ENCODE assay signal across 12 cellular contexts in genomic region chr16:48194828-48195566, GRCh38. TPM values are rescaled to one million over a fixed set of nuclear protein-coding genes. Genes with fewer than 3 reads are reported as not detected.
DNase-seq lines count a peak whose midpoint lies in the region; ATAC-seq and TF ChIP-seq lines count a peak whose summit lies in the region.
"Had no signal": no experiment of that assay in that cellular context is flagged by ENCODE, and none has a peak within 500 bp of the region (broad histone marks: within the 10 kb centered on the region; RNA-seq: fewer than 3 reads in every experiment).

No MANE protein-coding gene starts in this region.

- H3K27me3 ChIP-seq in AG04450 (ENCODE audit: control insufficient read depth, insufficient read depth, low read length) (peaks cover 10% of the 10 kb centered on the region), MG63 (no peaks in the 10 kb centered on the region), RWPE2 (ENCODE audit: insufficient read depth, poor library complexity, severe bottlenecking) (no peaks in the 10 kb centered on the region), hepatocyte (no peaks in the 10 kb centered on the region)
- H3K27me3 ChIP-seq: BLaER1, heart left ventricle had no signal

- no peaks in the 10 kb centered on the region for H3K79me2 ChIP-seq in hepatocyte

- peaks cover 10% of the 10 kb centered on the region for H3K27me3 Mint-ChIP-seq in activated T-helper 2 cell treated with anti-CD3 and anti-CD28 coated beads, Interferon-gamma antibody, Interleukin-2, Interleukin-4, amounts not matched to agents 10 μg/mL and 5 μg/mL and 100 μg/mL, durations not matched to agents 14 hours and 24 hours and 36 hours (ENCODE audit: low read depth)
- peaks cover 4% of the 10 kb centered on the region for H3K27me3 Mint-ChIP-seq in mesothelial cell of epicardium (ENCODE audit: low read depth)
- peaks cover 7% of the 10 kb centered on the region for H3K27me3 Mint-ChIP-seq in activated T-cell treated with anti-CD3 and anti-CD28 coated beads, Interleukin-2, amount 50 U/mL, for 72 hours (ENCODE audit: low read depth)

- TF ChIP-seq CTCF in AG04450 (IDR thresholded peaks at IDR 0.05; ENCODE audit: low read depth, low read length) (no peak), RWPE2 (IDR thresholded peaks at IDR 0.05; ENCODE audit: poor library complexity, severe bottlenecking) (no peak), hepatocyte (IDR thresholded peaks at IDR 0.05; ENCODE audit: poor library complexity) (no peak), mesothelial cell of epicardium (IDR thresholded peaks at IDR 0.05; ENCODE audit: unreplicated experiment) (no peak)

- H3K4me1 Mint-ChIP-seq in activated T-helper 2 cell treated with anti-CD3 and anti-CD28 coated beads, Interferon-gamma antibody, Interleukin-2, Interleukin-4, amounts not matched to agents 10 μg/mL and 5 μg/mL and 100 μg/mL, durations not matched to agents 14 hours and 24 hours and 36 hours (ENCODE audit: low read depth): peaks cover under 1% of the 10 kb centered on the region
- H3K4me1 Mint-ChIP-seq in mesothelial cell of epicardium: peaks cover 6% of the 10 kb centered on the region
- H3K4me1 Mint-ChIP-seq in activated T-cell treated with anti-CD3 and anti-CD28 coated beads, Interleukin-2, amount 50 U/mL, for 72 hours (ENCODE audit: low read depth): no peaks in the 10 kb centered on the region

- no peaks in the 10 kb centered on the region for H3K9me3 Mint-ChIP-seq in activated T-helper 2 cell treated with anti-CD3 and anti-CD28 coated beads, Interferon-gamma antibody, Interleukin-2, Interleukin-4, amounts not matched to agents 10 μg/mL and 5 μg/mL and 100 μg/mL, durations not matched to agents 14 hours and 24 hours and 36 hours
- H3K9me3 Mint-ChIP-seq in mesothelial cell of epicardium: peaks cover 9% of the 10 kb centered on the region
- H3K9me3 Mint-ChIP-seq in activated T-cell treated with anti-CD3 and anti-CD28 coated beads, Interleukin-2, amount 50 U/mL, for 72 hours: peaks cover 0 to 1% of the 10 kb centered on the region in 2 donors

- H3K4me2 ChIP-seq in hepatocyte: no peak overlapping the region
- H3K4me2 ChIP-seq: BLaER1 had no signal

- H3K27ac ChIP-seq in AG04450 (ENCODE audit: low read depth, low read length) (no peak overlapping the region), RWPE2 (ENCODE audit: poor library complexity, severe bottlenecking) (peak overlapping the region; percentile 79), hepatocyte (no peak overlapping the region)
- H3K27ac ChIP-seq: BLaER1, heart left ventricle had no signal

- H2AFZ ChIP-seq in hepatocyte: no peak overlapping the region

- POLR2A ChIA-PET in AG04450 (lab: Yijun Ruan, JAX): no interaction called here

- H3K27ac Mint-ChIP-seq in activated T-helper 2 cell treated with anti-CD3 and anti-CD28 coated beads, Interferon-gamma antibody, Interleukin-2, Interleukin-4, amounts not matched to agents 10 μg/mL and 5 μg/mL and 100 μg/mL, durations not matched to agents 14 hours and 24 hours and 36 hours: no peak overlapping the region
- no peak overlapping the region for H3K27ac Mint-ChIP-seq in mesothelial cell of epicardium
- no peak overlapping the region for H3K27ac Mint-ChIP-seq in activated T-cell treated with anti-CD3 and anti-CD28 coated beads, Interleukin-2, amount 50 U/mL, for 72 hours

- CTCF ChIA-PET in AG04450 (lab: Charles Lee): interaction anchor here (1.5 to 1.7 kb wide), 2 partner anchors 30 to 428 kb away, joined by 3 to 7 read pairs; no protein-coding TSS in a partner anchor

- no peak overlapping the region for H3K4me3 Mint-ChIP-seq in activated T-helper 2 cell treated with anti-CD3 and anti-CD28 coated beads, Interferon-gamma antibody, Interleukin-2, Interleukin-4, amounts not matched to agents 10 μg/mL and 5 μg/mL and 100 μg/mL, durations not matched to agents 14 hours and 24 hours and 36 hours (ENCODE audit: low read depth)
- H3K4me3 Mint-ChIP-seq in mesothelial cell of epicardium: no peak overlapping the region
- no peak overlapping the region for H3K4me3 Mint-ChIP-seq in activated T-cell treated with anti-CD3 and anti-CD28 coated beads, Interleukin-2, amount 50 U/mL, for 72 hours

- H3K4me1 ChIP-seq in RWPE2 (ENCODE audit: insufficient read depth, poor library complexity, severe bottlenecking) (peaks cover 17% of the 10 kb centered on the region), hepatocyte (ENCODE audit: insufficient read depth) (no peaks in the 10 kb centered on the region)
- H3K4me1 ChIP-seq: heart left ventricle had no signal

- peak; percentile 7 for DNase-seq in AG04450 (ENCODE audit: low read depth, low spot score)
- DNase-seq in MG63: peak; percentile 3
- DNase-seq in RWPE2 (ENCODE audit: low spot score): peak; percentile 98
- peak; percentile 50 for DNase-seq in hepatocyte (ENCODE audit: low spot score)
- no peak for DNase-seq in stimulated activated CD4-positive, alpha-beta T cell treated with anti-CD3 and anti-CD28 coated beads, Interleukin-4, amount 100 ng/mL, for 4 hours
- no peak for DNase-seq in activated T-helper 2 cell treated with anti-CD3 and anti-CD28 coated beads, Interferon-gamma antibody, Interleukin-2, Interleukin-4, amounts not matched to agents 10 μg/mL and 5 μg/mL and 100 μg/mL, durations not matched to agents 14 hours and 24 hours and 36 hours (ENCODE audit: low spot score)
- DNase-seq in mesothelial cell of epicardium (ENCODE audit: low spot score in 2 of 2, unreplicated experiment in 2 of 2): no peak
- DNase-seq in activated T-cell treated with anti-CD3 and anti-CD28 coated beads, Interleukin-2, amount 50 U/mL, for 72 hours: no peak
- DNase-seq: activated CD4-positive, alpha-beta T cell treated with anti-CD3 and anti-CD28 coated beads for 48 hours; heart left ventricle had no signal

- intact Hi-C loops in activated T-helper 2 cell treated with anti-CD3 and anti-CD28 coated beads, Interferon-gamma antibody, Interleukin-2, Interleukin-4, amounts not matched to agents 10 μg/mL and 5 μg/mL and 100 μg/mL, durations not matched to agents 14 hours and 24 hours and 36 hours (cut with micrococcal nuclease): no loop called here

- H3K36me3 ChIP-seq in MG63: no peaks in the 10 kb centered on the region
- H3K36me3 ChIP-seq in RWPE2 (ENCODE audit: low read depth): no peaks in the 10 kb centered on the region
- H3K36me3 ChIP-seq in hepatocyte (replicated peaks; ENCODE audit: insufficient read depth, low read depth): no peaks in the 10 kb centered on the region
- H3K36me3 ChIP-seq: BLaER1, heart left ventricle had no signal

- H3K4me3 ChIP-seq in AG04450 (ENCODE audit: low read depth, low read length) (no peak overlapping the region), MG63 (no peak overlapping the region), RWPE2 (ENCODE audit: severe bottlenecking) (no peak overlapping the region), hepatocyte (no peak overlapping the region)
- H3K4me3 ChIP-seq: BLaER1, heart left ventricle had no signal

- no peaks in the 10 kb centered on the region for H4K20me1 ChIP-seq in hepatocyte (ENCODE audit: insufficient read depth, poor library complexity, severe bottlenecking)
- H4K20me1 ChIP-seq: BLaER1 had no signal

- ATAC-seq in RWPE2 (ENCODE audit: low read depth): peak; percentile 100
- ATAC-seq in activated T-cell treated with anti-CD3 and anti-CD28 coated beads, Interleukin-2, amount 50 U/mL, for 72 hours (replicated peaks in 1 of 2): no peak
- ATAC-seq: heart left ventricle had no signal

- no peaks in the 10 kb centered on the region for H3K36me3 Mint-ChIP-seq in activated T-helper 2 cell treated with anti-CD3 and anti-CD28 coated beads, Interferon-gamma antibody, Interleukin-2, Interleukin-4, amounts not matched to agents 10 μg/mL and 5 μg/mL and 100 μg/mL, durations not matched to agents 14 hours and 24 hours and 36 hours (ENCODE audit: low read depth)
- no peaks in the 10 kb centered on the region for H3K36me3 Mint-ChIP-seq in mesothelial cell of epicardium
- no peaks in the 10 kb centered on the region for H3K36me3 Mint-ChIP-seq in activated T-cell treated with anti-CD3 and anti-CD28 coated beads, Interleukin-2, amount 50 U/mL, for 72 hours (ENCODE audit: insufficient read depth in 2 of 2)

- H3K9me3 ChIP-seq in AG04450 (ENCODE audit: control insufficient read depth, insufficient read depth, low read length): no peaks in the 10 kb centered on the region
- H3K9me3 ChIP-seq in MG63: no peaks in the 10 kb centered on the region
- H3K9me3 ChIP-seq in RWPE2 (ENCODE audit: severe bottlenecking): no peaks in the 10 kb centered on the region
- H3K9me3 ChIP-seq in hepatocyte (ENCODE audit: low read depth): no peaks in the 10 kb centered on the region
- H3K9me3 ChIP-seq: heart left ventricle had no signal

- H3K9me2 ChIP-seq in hepatocyte (replicated peaks; ENCODE audit: insufficient read depth): no peaks in the 10 kb centered on the region

- WGBS in hepatocyte (ENCODE audit: low lambda C conversion rate, missing lambda C conversion rate): 50% methylated on average over 5 of the region's 5 CpGs

RNA-seq across cellular contexts. Expression of gene ABCC12, which starts 39.2 kb away (rescaled TPM):
- polyA plus RNA-seq in AG04450 (2011; rRNA removed) (not detected in 2 replicates), hepatocyte (not detected in 2 replicates)
- polyA minus RNA-seq in AG04450 (2011; rRNA and poly(A)+ RNA removed): not detected in 2 replicates
- total RNA-seq in MG63 (2014; rRNA removed; shearing (Covaris generic); ENCODE audit: low replicate concordance): not detected in 2 replicates
- total RNA-seq in hepatocyte (not detected in 2 replicates), mesothelial cell of epicardium (not detected in 3 replicates)
- not detected in 2 replicates for total RNA-seq in activated T-helper 2 cell treated with anti-CD3 and anti-CD28 coated beads, Interferon-gamma antibody, Interleukin-2, Interleukin-4, amounts not matched to agents 10 μg/mL and 5 μg/mL and 100 μg/mL, durations not matched to agents 14 hours and 24 hours and 36 hours
- total RNA-seq in activated T-cell treated with anti-CD3 and anti-CD28 coated beads, Interleukin-2, amount 50 U/mL, for 72 hours: not detected
- polyA plus RNA-seq: adipose tissue had no signal

RNA-seq across cellular contexts. Expression of gene LONP2, which starts 49.1 kb away (rescaled TPM):
- 56.1 and 63.7 TPM in 2 replicates for polyA plus RNA-seq in AG04450 (2011; rRNA removed)
- 129 TPM in 2 replicates for polyA minus RNA-seq in AG04450 (2011; rRNA and poly(A)+ RNA removed)
- 24.8 and 30.7 TPM in 2 replicates for total RNA-seq in MG63 (2014; rRNA removed; shearing (Covaris generic); ENCODE audit: low replicate concordance)
- total RNA-seq in hepatocyte: 56.8 and 67.6 TPM in 2 replicates
- polyA plus RNA-seq in hepatocyte: 30.1 and 34.9 TPM in 2 replicates
- 49.7 and 54.2 TPM in 2 replicates for total RNA-seq in activated T-helper 2 cell treated with anti-CD3 and anti-CD28 coated beads, Interferon-gamma antibody, Interleukin-2, Interleukin-4, amounts not matched to agents 10 μg/mL and 5 μg/mL and 100 μg/mL, durations not matched to agents 14 hours and 24 hours and 36 hours
- total RNA-seq in mesothelial cell of epicardium: 80.4 to 85.2 TPM (median 84.8 TPM) in 3 replicates
- 10 to 100 TPM; 50.8 to 55.3 TPM for total RNA-seq in activated T-cell treated with anti-CD3 and anti-CD28 coated beads, Interleukin-2, amount 50 U/mL, for 72 hours

RNA-seq across cellular contexts. Expression of gene ABCC11, which starts 52.3 kb away (rescaled TPM):
- polyA plus RNA-seq in AG04450 (2011; rRNA removed): 0.06 and 0.19 TPM in 2 replicates
- polyA minus RNA-seq in AG04450 (2011; rRNA and poly(A)+ RNA removed): 0.09 and 0.32 TPM in 2 replicates
- not detected in 2 replicates for total RNA-seq in MG63 (2014; rRNA removed; shearing (Covaris generic); ENCODE audit: low replicate concordance)
- 0.88 and 2.0 TPM in 2 replicates for total RNA-seq in hepatocyte
- 0.27 and 0.50 TPM in 2 replicates for polyA plus RNA-seq in hepatocyte
- 0.05 and 0.09 TPM in 2 replicates for total RNA-seq in activated T-helper 2 cell treated with anti-CD3 and anti-CD28 coated beads, Interferon-gamma antibody, Interleukin-2, Interleukin-4, amounts not matched to agents 10 μg/mL and 5 μg/mL and 100 μg/mL, durations not matched to agents 14 hours and 24 hours and 36 hours
- total RNA-seq in mesothelial cell of epicardium: 0.18 to 0.60 TPM (median 0.47 TPM) in 3 replicates
- under 1 TPM; 0.07 to 0.17 TPM for total RNA-seq in activated T-cell treated with anti-CD3 and anti-CD28 coated beads, Interleukin-2, amount 50 U/mL, for 72 hours

Comparison
In these comparisons a context has a peak if more than half of its experiments do, and no peak if none do; other contexts are left out.
1. DNase-seq: peak in AG04450 (single experiment), MG63 (single experiment), RWPE2 (single experiment) and hepatocyte (single experiment); none in stimulated activated CD4-positive, alpha-beta T cell treated with anti-CD3 and anti-CD28 coated beads, Interleukin-4, amount 100 ng/mL, for 4 hours (0 of 2), activated T-helper 2 cell treated with anti-CD3 and anti-CD28 coated beads, Interferon-gamma antibody, Interleukin-2, Interleukin-4, amounts not matched to agents 10 μg/mL and 5 μg/mL and 100 μg/mL, durations not matched to agents 14 hours and 24 hours and 36 hours (single experiment), mesothelial cell of epicardium (0 of 2) and activated T-cell treated with anti-CD3 and anti-CD28 coated beads, Interleukin-2, amount 50 U/mL, for 72 hours (0 of 2).